8 cellular contexts compared by ENCODE assay signal in genomic region chr22:19179472-19180048, GRCh38. TPM values are rescaled to one million over a fixed set of nuclear protein-coding genes. Genes with fewer than 3 reads are reported as not detected.
A peak's percentile ranks its signal among the peaks of the same experiment; 100 is the strongest.
DNase-seq lines count a peak whose midpoint lies in the region; ATAC-seq, FAIRE-seq and TF ChIP-seq lines count a peak whose summit lies in the region.

No MANE protein-coding gene starts in this region.

- peak overlapping the region; percentile 19; the same call in 1 of the 2 replicates for H3K27ac ChIP-seq in MM.1S (ENCODE audit: low read length)

- no peaks in the 10 kb centered on the region for H3K9me3 Mint-ChIP-seq in central memory CD8-positive, alpha-beta T cell

- H3K9me2 ChIP-seq in MM.1S (replicated peaks; ENCODE audit: insufficient read depth, low read length): no peaks in the 10 kb centered on the region

- peak overlapping the region; percentile 84 for H2AFZ ChIP-seq in MM.1S (ENCODE audit: low read length)

- peaks cover 3% of the 10 kb centered on the region for H3K36me3 Mint-ChIP-seq in central memory CD8-positive, alpha-beta T cell (ENCODE audit: insufficient read depth)

- H3F3A ChIP-seq in MM.1S (ENCODE audit: insufficient read depth, low read length): peaks cover 13% of the 10 kb centered on the region; the same call in 1 of the 2 replicates

- H3K4me3 ChIP-seq in MM.1S (ENCODE audit: low read length) (peak overlapping the region; percentile 77), skeletal muscle satellite cell (ENCODE audit: low read length) (peak overlapping the region; percentile 96)

- DNase-seq in D721Med (ENCODE audit: insufficient read length, low spot score): peak; percentile 62
- DNase-seq in MM.1S: peak; percentile 87
- peak; percentile 86 for DNase-seq in SK-N-DZ (ENCODE audit: low spot score)
- no peak for DNase-seq in central memory CD8-positive, alpha-beta T cell (ENCODE audit: low spot score in 2 of 2)
- peak; percentile 86 for DNase-seq in inferior parietal cortex (ENCODE audit: extremely low spot score)

- peak; percentile 71 for TF ChIP-seq CTCF in D721Med (IDR thresholded peaks at IDR 0.05; ENCODE audit: insufficient read depth, missing control alignments)
- TF ChIP-seq CTCF in MM.1S (IDR thresholded peaks at IDR 0.05; ENCODE audit: low read length): peak; percentile 83

- H3K4me1 ChIP-seq in MM.1S (ENCODE audit: low read length) (peaks cover 3% of the 10 kb centered on the region; the same call in 1 of the 2 replicates), skeletal muscle satellite cell (ENCODE audit: control insufficient read depth, insufficient read depth, low read length) (peaks cover 31% of the 10 kb centered on the region)

- H3K4me3 Mint-ChIP-seq in central memory CD8-positive, alpha-beta T cell: peak overlapping the region; percentile 79

- ATAC-seq in GM21447 (IDR thresholded peaks at IDR 0.05; ENCODE audit: unreplicated experiment) (peak; percentile 38), GM21825 (IDR thresholded peaks at IDR 0.05; ENCODE audit: unreplicated experiment) (no peak)
- ATAC-seq in central memory CD8-positive, alpha-beta T cell (replicated peaks; ENCODE audit: extremely low read depth, poor library complexity, severe bottlenecking): peak; percentile 35

- H3K9ac ChIP-seq in MM.1S (ENCODE audit: low read length) (peak overlapping the region; percentile 51; the same call in 1 of the 2 replicates), skeletal muscle satellite cell (ENCODE audit: low read depth, low read length) (peak overlapping the region; percentile 60)

- H3K79me2 ChIP-seq in MM.1S (ENCODE audit: low read length): peaks cover 17% of the 10 kb centered on the region

- H3K27ac Mint-ChIP-seq in central memory CD8-positive, alpha-beta T cell (ENCODE audit: low read depth): peak overlapping the region; percentile 70

- no peak for FAIRE-seq in D721Med (lab: Jason Lieb, UNC)

- H3K36me3 ChIP-seq in MM.1S (replicated peaks; ENCODE audit: insufficient read depth, low read length): no peaks in the 10 kb centered on the region
- H3K36me3 ChIP-seq in skeletal muscle satellite cell (ENCODE audit: insufficient read depth, low read length): peaks cover 14% of the 10 kb centered on the region

- H3K9me3 ChIP-seq in MM.1S (replicated peaks; ENCODE audit: insufficient read depth, low read length): no peaks in the 10 kb centered on the region
- H3K9me3 ChIP-seq in skeletal muscle satellite cell (replicated peaks; ENCODE audit: low read length): no peaks in the 10 kb centered on the region

- H3K27me3 ChIP-seq in MM.1S (replicated peaks; ENCODE audit: insufficient read depth, low read length): no peaks in the 10 kb centered on the region
- H3K27me3 ChIP-seq in skeletal muscle satellite cell (ENCODE audit: control insufficient read depth, insufficient read depth, low read length): no peaks in the 10 kb centered on the region

- H3K4me2 ChIP-seq in MM.1S (ENCODE audit: low read depth, low read length) (peak overlapping the region; percentile 95), skeletal muscle satellite cell (ENCODE audit: low read length) (peak overlapping the region; percentile 92)

- H3K27me3 Mint-ChIP-seq in central memory CD8-positive, alpha-beta T cell: peaks cover 3% of the 10 kb centered on the region

- H4K20me1 ChIP-seq in MM.1S (ENCODE audit: insufficient read depth, low read length): no peaks in the 10 kb centered on the region

- H3K4me1 Mint-ChIP-seq in central memory CD8-positive, alpha-beta T cell: peaks cover 10% of the 10 kb centered on the region

RNA-seq across cellular contexts. Expression of gene SLC25A1, which starts 1.0 kb away (rescaled TPM):
- 122 and 132 TPM in 2 replicates for polyA plus RNA-seq in SK-N-DZ (2014; cell fraction: cytosol; rRNA removed)
- 128 and 158 TPM in 2 replicates for polyA plus RNA-seq in SK-N-DZ (2014; cell fraction: nucleus; rRNA removed)
- total RNA-seq in skeletal muscle satellite cell (2012; rRNA removed): 117 and 125 TPM in 2 replicates

RNA-seq across cellular contexts. Expression of gene GSC2, which starts 29.5 kb away (rescaled TPM):
- not detected in 2 replicates for polyA plus RNA-seq in SK-N-DZ (2014; cell fraction: cytosol; rRNA removed)
- not detected in 2 replicates for polyA plus RNA-seq in SK-N-DZ (2014; cell fraction: nucleus; rRNA removed)
- not detected in 2 replicates for total RNA-seq in skeletal muscle satellite cell (2012; rRNA removed)

RNA-seq across cellular contexts. Expression of gene ESS2, which starts 35.1 kb away (rescaled TPM):
- 23.4 and 31.1 TPM in 2 replicates for polyA plus RNA-seq in SK-N-DZ (2014; cell fraction: cytosol; rRNA removed)
- polyA plus RNA-seq in SK-N-DZ (2014; cell fraction: nucleus; rRNA removed): 18.7 and 31.3 TPM in 2 replicates
- 17.7 and 19.5 TPM in 2 replicates for total RNA-seq in skeletal muscle satellite cell (2012; rRNA removed)

RNA-seq across cellular contexts. Expression of gene TSSK2, which starts 48.5 kb away (rescaled TPM):
- not detected in 2 replicates for polyA plus RNA-seq in SK-N-DZ (2014; cell fraction: cytosol; rRNA removed)
- polyA plus RNA-seq in SK-N-DZ (2014; cell fraction: nucleus; rRNA removed): not detected in 2 replicates
- total RNA-seq in skeletal muscle satellite cell (2012; rRNA removed): not detected in 2 replicates

RNA-seq across cellular contexts. Expression of gene DGCR2, which starts 57.3 kb away (rescaled TPM):
- polyA plus RNA-seq in SK-N-DZ (2014; cell fraction: cytosol; rRNA removed): 45.5 and 48.0 TPM in 2 replicates
- polyA plus RNA-seq in SK-N-DZ (2014; cell fraction: nucleus; rRNA removed): 33.5 and 34.4 TPM in 2 replicates
- total RNA-seq in skeletal muscle satellite cell (2012; rRNA removed): 30.8 and 32.7 TPM in 2 replicates

Comparison
In these comparisons a context has a peak if more than half of its experiments do, and no peak if none do; other contexts are left out.
1. DNase-seq: peak in D721Med (single experiment), MM.1S (single experiment), SK-N-DZ (single experiment) and inferior parietal cortex (single experiment); none in central memory CD8-positive, alpha-beta T cell (0 of 2).